Comparison of ENCODE assay signal across 18 cellular contexts in genomic region chr17:10182785-10183184, GRCh38. TPM values are rescaled to one million over a fixed set of nuclear protein-coding genes. Genes with fewer than 3 reads are reported as not detected.
DNase-seq lines count a peak whose midpoint lies in the region; ATAC-seq and TF ChIP-seq lines count a peak whose summit lies in the region.
"Had no signal": no experiment of that assay in that cellular context is flagged by ENCODE, and none has a peak within 500 bp of the region (broad histone marks: within the 10 kb centered on the region; RNA-seq: fewer than 3 reads in every experiment).

No MANE protein-coding gene starts in this region.

- no peak for ATAC-seq in gastroesophageal sphincter
- ATAC-seq in HG03442 (IDR thresholded peaks at IDR 0.05; ENCODE audit: unreplicated experiment) = no peak

- DNase-seq in endodermal cell (peak; percentile 55), mesothelial cell of epicardium (ENCODE audit: low spot score in 2 of 2, unreplicated experiment in 2 of 2) (no peak), neuronal stem cell (ENCODE audit: low spot score) (no peak)
- no peak for DNase-seq in central memory CD4-positive, alpha-beta T cell
- DNase-seq in effector memory CD4-positive, alpha-beta T cell = no peak
- DNase-seq: ACHN; BE2C; C1 segment of cervical spinal cord; CD4-positive, CD25-positive, alpha-beta regulatory T cell; CD8-positive, alpha-beta memory T cell; COR-L47; DMS 273 treated with DMSO at 0.1 percent for 48 hours; DMS53; DND-41; EL had no signal

- H3K9me3 ChIP-seq in endodermal cell (ENCODE audit: control insufficient read depth, low read length) = peaks cover 9% of the 10 kb centered on the region
- H3K9me3 ChIP-seq in neuronal stem cell (replicated peaks in 1 of 2; ENCODE audit: control insufficient read depth in 2 of 2, insufficient read depth in 1 of 2, low read depth in 1 of 2, low read length in 2 of 2) = no peaks in the 10 kb centered on the region
- H3K9me3 ChIP-seq in gastroesophageal sphincter = no peaks in the 10 kb centered on the region
- no peaks in the 10 kb centered on the region for H3K9me3 ChIP-seq in effector memory CD4-positive, alpha-beta T cell (ENCODE audit: control insufficient read depth, low read length)
- H3K9me3 ChIP-seq: BE2C, HAP-1 had no signal

- H2BK15ac ChIP-seq in neuronal stem cell (ENCODE audit: low read length) = no peak overlapping the region

- H3K9me3 Mint-ChIP-seq in endodermal cell = peaks cover 4% of the 10 kb centered on the region
- H3K9me3 Mint-ChIP-seq in mesothelial cell of epicardium = no peaks in the 10 kb centered on the region
- H3K9me3 Mint-ChIP-seq: CD8-positive, alpha-beta memory T cell had no signal

- no peak overlapping the region for H3K14ac ChIP-seq in neuronal stem cell (ENCODE audit: low read length)

- H3K36me3 Mint-ChIP-seq in endodermal cell (ENCODE audit: low read depth) (no peaks in the 10 kb centered on the region), mesothelial cell of epicardium (no peaks in the 10 kb centered on the region)
- H3K36me3 Mint-ChIP-seq: CD4-positive, CD25-positive, alpha-beta regulatory T cell; CD8-positive, alpha-beta memory T cell had no signal

- WGBS in endodermal cell (ENCODE audit: insufficient coverage in 1 of 2, insufficient read length in 1 of 2), 2 experiments = 87 to 93% methylated on average over 3 to 5 of the region's 5 CpGs
- WGBS in neuronal stem cell (ENCODE audit: extremely low coverage in 2 of 2, insufficient read length in 2 of 2, insufficient replicate concordance in 1 of 2), 2 donors = no CpG with 5 or more reads among the region's 5 CpGs
- 81 to 83% methylated on average over 2 to 4 of the region's 5 CpGs for WGBS in gastroesophageal sphincter (ENCODE audit: low coverage in 1 of 2), 2 donors

- H3K27me3 ChIP-seq in endodermal cell (ENCODE audit: control insufficient read depth, insufficient read depth, low read length, poor library complexity, severe bottlenecking) (no peaks in the 10 kb centered on the region), neuronal stem cell (ENCODE audit: control insufficient read depth in 3 of 3, insufficient read depth in 3 of 3, low read depth in 1 of 3, low read length in 3 of 3) (no peaks in the 10 kb centered on the region), gastroesophageal sphincter (no peaks in the 10 kb centered on the region)
- H3K27me3 ChIP-seq in effector memory CD4-positive, alpha-beta T cell (replicated peaks; ENCODE audit: control insufficient read depth, insufficient read depth, low read length, poor library complexity, severe bottlenecking) = no peaks in the 10 kb centered on the region
- H3K27me3 ChIP-seq: BE2C had no signal

- H2AFZ ChIP-seq in neuronal stem cell (ENCODE audit: low read length) = no peak overlapping the region

- H3K18ac ChIP-seq in neuronal stem cell (ENCODE audit: low read length) = peak overlapping the region; percentile 8

- TF ChIP-seq POLR2A in gastroesophageal sphincter (IDR thresholded peaks at IDR 0.05) = no peak

- TF ChIP-seq EP300 in gastroesophageal sphincter (IDR thresholded peaks at IDR 0.05) = no peak

- H3K4me3 ChIP-seq in endodermal cell (ENCODE audit: low read length) (no peak overlapping the region), neuronal stem cell (ENCODE audit: low read length in 2 of 2) (no peak overlapping the region), gastroesophageal sphincter (no peak overlapping the region)
- H3K4me3 ChIP-seq in effector memory CD4-positive, alpha-beta T cell (ENCODE audit: insufficient read depth, low read depth, low read length, poor library complexity, severe bottlenecking) = no peak overlapping the region
- H3K4me3 ChIP-seq: HAP-1 had no signal

- no peak overlapping the region for H3K23ac ChIP-seq in neuronal stem cell (ENCODE audit: low read depth, low read length, poor library complexity)

- no peak overlapping the region for H4K8ac ChIP-seq in neuronal stem cell (ENCODE audit: low read depth, low read length)

- H2BK5ac ChIP-seq in neuronal stem cell (ENCODE audit: low read length) = no peak overlapping the region

- peak overlapping the region; percentile 2 for H2BK12ac ChIP-seq in neuronal stem cell (ENCODE audit: low read length)

- H3K36me3 ChIP-seq in endodermal cell (ENCODE audit: control insufficient read depth, insufficient read depth, low read length) = no peaks in the 10 kb centered on the region
- no peaks in the 10 kb centered on the region for H3K36me3 ChIP-seq in neuronal stem cell (replicated peaks in 1 of 2; ENCODE audit: control insufficient read depth in 2 of 2, insufficient read depth in 2 of 2, low read length in 2 of 2)
- H3K36me3 ChIP-seq in gastroesophageal sphincter = no peaks in the 10 kb centered on the region
- no peaks in the 10 kb centered on the region for H3K36me3 ChIP-seq in effector memory CD4-positive, alpha-beta T cell (ENCODE audit: control insufficient read depth, insufficient read depth, low read length)
- H3K36me3 ChIP-seq: BE2C, HAP-1 had no signal

- TF ChIP-seq CTCF in endodermal cell (conservative IDR thresholded peaks at IDR 0.05) (no peak), mesothelial cell of epicardium (IDR thresholded peaks at IDR 0.05; ENCODE audit: unreplicated experiment) (no peak), gastroesophageal sphincter (IDR thresholded peaks at IDR 0.05) (no peak)

- H3K27ac ChIP-seq in endodermal cell (ENCODE audit: low read depth, low read length) = no peak overlapping the region
- H3K27ac ChIP-seq in neuronal stem cell (replicated peaks; ENCODE audit: low read length) = peak overlapping the region; percentile 84
- H3K27ac ChIP-seq in gastroesophageal sphincter = no peak overlapping the region
- H3K27ac ChIP-seq in effector memory CD4-positive, alpha-beta T cell (ENCODE audit: insufficient read depth, low read length, poor library complexity, severe bottlenecking) = no peak overlapping the region

- H3K27ac Mint-ChIP-seq in endodermal cell = peak overlapping the region; percentile 68
- peak overlapping the region; percentile 84 for H3K27ac Mint-ChIP-seq in mesothelial cell of epicardium
- H3K27ac Mint-ChIP-seq: CD4-positive, CD25-positive, alpha-beta regulatory T cell; CD8-positive, alpha-beta memory T cell had no signal

- H4K91ac ChIP-seq in neuronal stem cell (ENCODE audit: low read depth, low read length, poor library complexity) = no peak overlapping the region

- no peaks in the 10 kb centered on the region for H3K79me1 ChIP-seq in neuronal stem cell (ENCODE audit: low read depth, low read length)

- H3K4me1 Mint-ChIP-seq in endodermal cell (peaks cover 50% of the 10 kb centered on the region), mesothelial cell of epicardium (peaks cover 68% of the 10 kb centered on the region)
- H3K4me1 Mint-ChIP-seq: CD4-positive, CD25-positive, alpha-beta regulatory T cell had no signal

- H3K9ac ChIP-seq in endodermal cell (ENCODE audit: extremely low read depth, low read length, poor library complexity, severe bottlenecking) (no peak overlapping the region), neuronal stem cell (ENCODE audit: low read depth, low read length, poor library complexity) (no peak overlapping the region)

- H3K4ac ChIP-seq in neuronal stem cell (ENCODE audit: low read length) = no peak overlapping the region

- H3K4me3 Mint-ChIP-seq in endodermal cell (no peak overlapping the region), mesothelial cell of epicardium (no peak overlapping the region)
- H3K4me3 Mint-ChIP-seq: CD4-positive, CD25-positive, alpha-beta regulatory T cell had no signal

- H3K27me3 Mint-ChIP-seq in endodermal cell (ENCODE audit: insufficient read depth) (peaks cover 9% of the 10 kb centered on the region), mesothelial cell of epicardium (ENCODE audit: low read depth) (no peaks in the 10 kb centered on the region)

- H3K4me2 ChIP-seq in neuronal stem cell (ENCODE audit: insufficient read depth, low read length, poor library complexity, severe bottlenecking) = no peak overlapping the region

- peaks cover 20% of the 10 kb centered on the region for H3K4me1 ChIP-seq in endodermal cell (ENCODE audit: control insufficient read depth, insufficient read depth, low read length)
- H3K4me1 ChIP-seq in neuronal stem cell (ENCODE audit: control insufficient read depth in 2 of 2, insufficient read depth in 1 of 2, low read depth in 1 of 2, low read length in 2 of 2) = peaks cover 0 to 35% of the 10 kb centered on the region in 2 donors
- H3K4me1 ChIP-seq in gastroesophageal sphincter = peaks cover 0 to 13% (median 0%) of the 10 kb centered on the region in 3 donors
- no peaks in the 10 kb centered on the region for H3K4me1 ChIP-seq in effector memory CD4-positive, alpha-beta T cell (ENCODE audit: control insufficient read depth, insufficient read depth, low read length, poor library complexity, severe bottlenecking)
- H3K4me1 ChIP-seq: BE2C, HAP-1 had no signal

- no peak overlapping the region for H2BK120ac ChIP-seq in neuronal stem cell (ENCODE audit: low read depth, low read length)

- no peak overlapping the region for H2AK5ac ChIP-seq in neuronal stem cell (ENCODE audit: low read depth, low read length)

RNA-seq across cellular contexts. Expression of gene GAS7, which starts 15.6 kb away (rescaled TPM):
- total RNA-seq in endodermal cell = 10 to 100 TPM in 1 of 2 donors, 1 to 10 TPM in 1; 8.6 to 14.7 TPM
- 7.1 TPM for polyA plus RNA-seq in endodermal cell (2013, experiment 1 of 2)
- 7.9 TPM for polyA plus RNA-seq in endodermal cell (2013, experiment 2 of 2)
- total RNA-seq in mesothelial cell of epicardium = 41.0 to 47.7 TPM (median 44.0 TPM) in 3 replicates
- polyA plus RNA-seq in neuronal stem cell (2013, experiment 1 of 2) = 5.0 TPM
- 5.2 TPM for polyA plus RNA-seq in neuronal stem cell (2013, experiment 2 of 2)
- 100 to 1,000 TPM in 1 of 4 donors, 10 to 100 TPM in 3; 62.6 to 122 (median 77.0) TPM for total RNA-seq in gastroesophageal sphincter
